Comparison of ENCODE assay signal across 11 cellular contexts in the genomic region with DNA sequence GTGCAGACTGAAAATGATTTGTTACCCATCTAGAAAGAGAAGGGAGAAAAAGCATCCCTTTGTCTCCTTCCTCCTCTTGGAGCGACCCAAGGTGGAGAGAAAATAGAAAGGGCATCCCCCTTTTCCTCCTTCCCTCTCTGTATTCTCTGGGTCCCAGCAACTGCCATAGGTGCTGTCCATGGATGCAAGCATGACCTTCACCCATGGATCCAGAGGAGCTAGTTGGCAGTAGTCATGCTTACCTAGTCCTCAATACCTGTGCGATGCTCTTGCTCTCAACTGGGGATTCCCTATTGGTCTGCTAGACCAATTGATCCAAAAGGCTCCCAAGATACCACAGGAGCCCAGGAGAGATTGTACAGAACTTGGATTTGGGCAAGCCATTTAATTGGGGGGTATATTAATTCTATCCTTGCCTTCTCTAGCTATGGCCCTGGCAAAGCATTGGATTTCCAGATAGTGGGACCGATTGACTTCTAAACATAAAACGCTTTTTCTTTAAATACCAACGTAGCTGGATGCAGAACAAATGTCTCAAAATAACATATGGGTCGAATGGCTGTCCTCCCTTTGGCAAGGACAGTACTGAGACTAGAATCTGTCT.
DNase-seq lines count a peak whose midpoint lies in the region; ATAC-seq and TF ChIP-seq lines count a peak whose summit lies in the region.
"Had no signal": no experiment of that assay in that cellular context is flagged by ENCODE, and none has a peak within 500 bp of the region (broad histone marks: within the 10 kb centered on the region; RNA-seq: fewer than 3 reads in every experiment).

No MANE protein-coding gene starts in this region.

- no peak overlapping the region for H3K4me3 Mint-ChIP-seq in neural crest cell

- H3K4me1 Mint-ChIP-seq in neural crest cell: no peaks in the 10 kb centered on the region

- peak; percentile 24 for DNase-seq in NCI-H748 (lab: John Stamatoyannopoulos, UW; ENCODE audit: unreplicated experiment)
- no peak for DNase-seq in NCI-H748 treated with DMSO at 0.1 percent for 48 hours (lab: John Stamatoyannopoulos, UW)
- DNase-seq in NB4 (ENCODE audit: low read depth): peak; percentile 44
- DNase-seq in cerebellar cortex (ENCODE audit: low spot score): peak; percentile 0
- peak; percentile 3 for DNase-seq in neural crest cell (ENCODE audit: low read depth, low spot score)
- no peak for DNase-seq in activated CD4-positive, CD25-positive, alpha-beta regulatory T cell (lab: John Stamatoyannopoulos, UW)
- DNase-seq: kidney glomerular epithelial cell, MM.1S, NCI-H526 treated with DMSO at 0.1 percent for 48 hours had no signal

- no peak overlapping the region for H3K4me3 ChIP-seq in NB4 (ENCODE audit: low read depth, low read length)

- H3K9me3 Mint-ChIP-seq in neural crest cell: peaks cover 30% of the 10 kb centered on the region

- peaks cover 23% of the 10 kb centered on the region for H3K36me3 Mint-ChIP-seq in neural crest cell (ENCODE audit: low read depth)

- ATAC-seq in GM19397 (IDR thresholded peaks at IDR 0.05; ENCODE audit: unreplicated experiment) (no peak), HG03025 (IDR thresholded peaks at IDR 0.05; ENCODE audit: low FRiP score, unreplicated experiment) (no peak)

- TF ChIP-seq POLR2A in NB4 (IDR thresholded peaks at IDR 0.05; ENCODE audit: extremely low read depth, insufficient read length): no peak

- H3K27ac Mint-ChIP-seq in neural crest cell (ENCODE audit: unreplicated experiment): no peak overlapping the region

- TF ChIP-seq CTCF in NB4 (IDR thresholded peaks at IDR 0.05; ENCODE audit: low read depth, low read length) (no peak), neural crest cell (conservative IDR thresholded peaks at IDR 0.05) (no peak)

- no peaks in the 10 kb centered on the region for H3K27me3 Mint-ChIP-seq in neural crest cell (ENCODE audit: low read depth)

Comparison
In these comparisons a context has a peak if more than half of its experiments do, and no peak if none do; other contexts are left out.
1. DNase-seq: peak in NCI-H748 (single experiment), NB4 (single experiment), cerebellar cortex (single experiment) and neural crest cell (single experiment); none in NCI-H748 treated with DMSO at 0.1 percent for 48 hours (single experiment) and activated CD4-positive, CD25-positive, alpha-beta regulatory T cell (0 of 4).